Comparison of ENCODE assay signal across 28 cellular contexts in genomic region chr16:69855587-69855986, GRCh38.
DNase-seq lines count a peak whose midpoint lies in the region; ATAC-seq and TF ChIP-seq lines count a peak whose summit lies in the region.
"Had no signal": no experiment of that assay in that cellular context is flagged by ENCODE, and none has a peak within 500 bp of the region (broad histone marks: within the 10 kb centered on the region; RNA-seq: fewer than 3 reads in every experiment).

No MANE protein-coding gene starts in this region.

- H3K27ac ChIP-seq in cardiac muscle cell (peak overlapping the region; percentile 6), right atrium auricular region (peak overlapping the region in 1 of 2 donors; percentile 15), coronary artery (peak overlapping the region; percentile 24 to 56), osteoblast (ENCODE audit: low read depth, low read length) (no peak overlapping the region), Karpas-422 (ENCODE audit: low read length) (no peak overlapping the region)
- H3K27ac ChIP-seq: pancreas, right lobe of liver, uterus had no signal

- POLR2A ChIA-PET in activated CD4-positive, alpha-beta T cell treated with anti-CD3 and anti-CD28 coated beads, Interleukin-2, amount 10 ng/mL, durations not matched to agents 7 days and 5 days (lab: Charles Lee), result no interaction called here

- H2AFZ ChIP-seq in osteoblast (ENCODE audit: low read length) (peak overlapping the region; percentile 49), Karpas-422 (ENCODE audit: low read length) (no peak overlapping the region)

- peaks cover 25% of the 10 kb centered on the region for H3K36me3 Mint-ChIP-seq in activated CD4-positive, alpha-beta T cell treated with anti-CD3 and anti-CD28 coated beads, Interleukin-2, amount 10 ng/mL, durations not matched to agents 7 days and 5 days (ENCODE audit: low read depth)

- H3K4me2 ChIP-seq in osteoblast (ENCODE audit: insufficient read depth, low read length) (no peak overlapping the region), Karpas-422 (ENCODE audit: low read depth, low read length, poor library complexity, severe bottlenecking) (no peak overlapping the region)

- peaks cover 15% of the 10 kb centered on the region for H3K4me1 Mint-ChIP-seq in activated CD4-positive, alpha-beta T cell treated with anti-CD3 and anti-CD28 coated beads, Interleukin-2, amount 10 ng/mL, durations not matched to agents 7 days and 5 days
- H3K4me1 Mint-ChIP-seq: activated naive CD8-positive, alpha-beta T cell treated with anti-CD3 and anti-CD28 coated beads for 36 hours had no signal

- no peaks in the 10 kb centered on the region for H4K20me1 ChIP-seq in osteoblast (ENCODE audit: insufficient read depth, low read length)
- H4K20me1 ChIP-seq in Karpas-422 (ENCODE audit: insufficient read depth, low read depth, low read length), result no peaks in the 10 kb centered on the region

- ATAC-seq in GM19328 (IDR thresholded peaks at IDR 0.05; ENCODE audit: unreplicated experiment), result no peak
- ATAC-seq: pancreas; stimulated activated naive B cell treated with anti-CD40 and anti-IgM and Interleukin-4, amounts not matched to agents 10 μg/mL and 1 μg/mL and 100 μg/mL, for 72 hours; T-cell had no signal

- DNase-seq in cardiac muscle cell (ENCODE audit: low read depth in 1 of 2, low spot score in 1 of 2), result peak in 1 of 2 donors; percentile 21
- no peak for DNase-seq in right atrium auricular region (ENCODE audit: low spot score)
- no peak for DNase-seq in coronary artery (ENCODE audit: low spot score)
- DNase-seq in osteoblast (ENCODE audit: insufficient read length, low spot score, missing footprints), result no peak
- DNase-seq in Karpas-422, result no peak
- DNase-seq in NCI-H345 treated with DMSO at 0.1 percent for 48 hours (lab: John Stamatoyannopoulos, UW; ENCODE audit: unreplicated experiment), result no peak
- no peak for DNase-seq in activated CD4-positive, alpha-beta T cell treated with anti-CD3 and anti-CD28 coated beads, Interleukin-2, amount 10 ng/mL, durations not matched to agents 7 days and 5 days
- DNase-seq: activated CD4-positive, alpha-beta T cell treated with anti-CD3 and anti-CD28 coated beads, Interleukin-2, amount 50 U/mL, for 4 hours; activated CD4-positive, CD25-positive, alpha-beta regulatory T cell; activated CD8-positive, alpha-beta memory T cell treated with anti-CD3 and anti-CD28 coated beads, Interleukin-2, amount 50 U/mL, for 4 hours; activated naive CD8-positive, alpha-beta T cell treated with anti-CD3 and anti-CD28 coated beads for 36 hours; CD8-positive, alpha-beta memory T cell; central memory CD4-positive, alpha-beta T cell; dorsolateral prefrontal cortex; islet precursor cell; KG1; NCI-H1417 treated with DMSO at 0.1 percent for 48 hours; NCI-H446; NCI-H774; pancreas; right lobe of liver; stimulated activated CD4-positive, alpha-beta T cell treated with anti-CD3 and anti-CD28 coated beads, Interleukin-4, amount 100 ng/mL, for 24 hours; stimulated activated naive B cell treated with anti-CD40 and anti-IgM and Interleukin-4, amounts not matched to agents 10 μg/mL and 1 μg/mL and 100 μg/mL, for 72 hours; T-cell; uterus had no signal

- H3K9ac ChIP-seq in Karpas-422 (ENCODE audit: low read length), result no peak overlapping the region

- H3K9me3 Mint-ChIP-seq in activated CD4-positive, alpha-beta T cell treated with anti-CD3 and anti-CD28 coated beads, Interleukin-2, amount 10 ng/mL, durations not matched to agents 7 days and 5 days, result no peaks in the 10 kb centered on the region
- H3K9me3 Mint-ChIP-seq: activated naive CD8-positive, alpha-beta T cell treated with anti-CD3 and anti-CD28 coated beads for 36 hours; CD8-positive, alpha-beta memory T cell; nephron; stimulated activated naive B cell treated with anti-CD40 and anti-IgM and Interleukin-4, amounts not matched to agents 10 μg/mL and 1 μg/mL and 100 μg/mL, for 72 hours; T-cell had no signal

- H3K9me2 ChIP-seq in Karpas-422 (replicated peaks; ENCODE audit: insufficient read depth, low read length), result no peaks in the 10 kb centered on the region

- H3K27ac Mint-ChIP-seq in activated CD4-positive, alpha-beta T cell treated with anti-CD3 and anti-CD28 coated beads, Interleukin-2, amount 10 ng/mL, durations not matched to agents 7 days and 5 days, result no peak overlapping the region
- H3K27ac Mint-ChIP-seq: activated naive CD8-positive, alpha-beta T cell treated with anti-CD3 and anti-CD28 coated beads for 36 hours; nephron; stimulated activated naive B cell treated with anti-CD40 and anti-IgM and Interleukin-4, amounts not matched to agents 10 μg/mL and 1 μg/mL and 100 μg/mL, for 72 hours; T-cell had no signal

- H3K4me1 ChIP-seq in cardiac muscle cell (ENCODE audit: low read depth) (peaks cover 10% of the 10 kb centered on the region), right atrium auricular region (peaks cover 0 to 19% of the 10 kb centered on the region in 2 donors), osteoblast (ENCODE audit: insufficient read depth, low read length) (peaks cover 17% of the 10 kb centered on the region), Karpas-422 (ENCODE audit: low read length) (peaks cover 10% of the 10 kb centered on the region)
- H3K4me1 ChIP-seq: uterus had no signal

- H3K36me3 ChIP-seq in cardiac muscle cell (no peaks in the 10 kb centered on the region), right atrium auricular region (no peaks in the 10 kb centered on the region), osteoblast (ENCODE audit: insufficient read depth, low read length) (no peaks in the 10 kb centered on the region), Karpas-422 (ENCODE audit: insufficient read depth, low read length) (no peaks in the 10 kb centered on the region)
- H3K36me3 ChIP-seq: pancreas, right lobe of liver, uterus had no signal

- no peaks in the 10 kb centered on the region for H3K27me3 Mint-ChIP-seq in activated CD4-positive, alpha-beta T cell treated with anti-CD3 and anti-CD28 coated beads, Interleukin-2, amount 10 ng/mL, durations not matched to agents 7 days and 5 days
- H3K27me3 Mint-ChIP-seq: activated naive CD8-positive, alpha-beta T cell treated with anti-CD3 and anti-CD28 coated beads for 36 hours; CD8-positive, alpha-beta memory T cell; stimulated activated naive B cell treated with anti-CD40 and anti-IgM and Interleukin-4, amounts not matched to agents 10 μg/mL and 1 μg/mL and 100 μg/mL, for 72 hours; T-cell had no signal

- CTCF ChIA-PET in activated CD4-positive, alpha-beta T cell treated with anti-CD3 and anti-CD28 coated beads, Interleukin-2, amount 10 ng/mL, durations not matched to agents 7 days and 5 days (lab: Charles Lee), result no interaction called here

- no peak for TF ChIP-seq CTCF in cardiac muscle cell (IDR thresholded peaks at IDR 0.05; ENCODE audit: low read depth, low read length)
- no peak for TF ChIP-seq CTCF in right atrium auricular region (IDR thresholded peaks at IDR 0.05)
- no peak for TF ChIP-seq CTCF in coronary artery (IDR thresholded peaks at IDR 0.05)
- TF ChIP-seq CTCF in osteoblast (IDR thresholded peaks at IDR 0.05; ENCODE audit: extremely low read depth, low read depth, low read length), result no peak

- H3K4me3 Mint-ChIP-seq in activated CD4-positive, alpha-beta T cell treated with anti-CD3 and anti-CD28 coated beads, Interleukin-2, amount 10 ng/mL, durations not matched to agents 7 days and 5 days, result no peak overlapping the region
- H3K4me3 Mint-ChIP-seq: activated naive CD8-positive, alpha-beta T cell treated with anti-CD3 and anti-CD28 coated beads for 36 hours; CD8-positive, alpha-beta memory T cell; nephron; stimulated activated naive B cell treated with anti-CD40 and anti-IgM and Interleukin-4, amounts not matched to agents 10 μg/mL and 1 μg/mL and 100 μg/mL, for 72 hours; T-cell had no signal

- no peak overlapping the region for H3K4me3 ChIP-seq in cardiac muscle cell
- no peak overlapping the region for H3K4me3 ChIP-seq in right atrium auricular region
- H3K4me3 ChIP-seq in coronary artery, result no peak overlapping the region
- no peak overlapping the region for H3K4me3 ChIP-seq in osteoblast (ENCODE audit: insufficient read depth, low read length)
- H3K4me3 ChIP-seq in Karpas-422 (ENCODE audit: low read length), result no peak overlapping the region
- H3K4me3 ChIP-seq: dorsolateral prefrontal cortex, lung, pancreas, right lobe of liver, uterus had no signal

- no peaks in the 10 kb centered on the region for H3K79me2 ChIP-seq in osteoblast (ENCODE audit: insufficient read depth, low read length)
- H3K79me2 ChIP-seq in Karpas-422 (ENCODE audit: low read length), result peaks cover 8% of the 10 kb centered on the region

- H3K9me3 ChIP-seq in cardiac muscle cell (ENCODE audit: low read depth) (no peaks in the 10 kb centered on the region), right atrium auricular region (no peaks in the 10 kb centered on the region), osteoblast (ENCODE audit: low read depth, low read length) (no peaks in the 10 kb centered on the region), Karpas-422 (ENCODE audit: low read length) (no peaks in the 10 kb centered on the region)
- H3K9me3 ChIP-seq: pancreas, right lobe of liver, uterus had no signal

- H3K27me3 ChIP-seq in cardiac muscle cell, result no peaks in the 10 kb centered on the region
- no peaks in the 10 kb centered on the region for H3K27me3 ChIP-seq in right atrium auricular region
- H3K27me3 ChIP-seq in osteoblast (ENCODE audit: insufficient read depth, low read length), result no peaks in the 10 kb centered on the region
- no peaks in the 10 kb centered on the region for H3K27me3 ChIP-seq in Karpas-422 (ENCODE audit: low read length)
- H3K27me3 ChIP-seq: dorsolateral prefrontal cortex, pancreas, right lobe of liver, uterus had no signal

Comparison
In these comparisons a context has a peak if more than half of its experiments do, and no peak if none do; other contexts are left out.
1. H3K27ac ChIP-seq: peak in cardiac muscle cell (single experiment) and coronary artery (2 of 2); none in osteoblast (single experiment) and Karpas-422 (single experiment).